ENCODE assay signal across 1 cellular context in the genomic region with DNA sequence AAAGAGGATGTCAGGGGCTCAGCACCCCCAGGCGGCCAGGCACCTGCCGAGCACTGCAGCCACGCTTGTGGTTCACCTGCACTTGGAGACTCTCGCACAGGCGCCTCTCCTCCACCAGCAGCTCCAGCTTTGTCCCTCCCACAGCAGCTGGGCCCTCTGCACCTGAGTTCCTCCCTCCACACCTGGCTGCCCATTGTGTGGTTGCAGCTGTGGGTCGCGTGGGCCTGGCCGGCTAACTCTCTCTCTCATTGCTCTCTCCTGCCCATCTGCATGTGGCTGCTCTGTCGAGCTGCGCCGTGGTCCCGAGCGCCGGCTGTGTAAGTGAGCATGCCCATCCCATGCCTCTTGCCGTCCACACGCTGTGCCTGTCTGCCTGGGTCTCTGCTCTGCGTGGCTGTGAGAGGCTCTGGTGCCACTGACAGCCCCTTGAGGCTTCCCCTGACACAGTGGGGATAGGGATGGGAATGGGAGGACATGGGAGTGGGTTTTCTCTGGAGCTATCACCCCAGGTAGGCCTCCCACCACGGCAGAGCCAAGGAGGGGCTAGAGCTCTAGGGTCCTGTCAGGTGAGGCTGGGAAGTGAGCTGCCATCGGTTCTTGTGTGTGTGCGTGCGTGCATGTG.
TF ChIP-seq lines count a peak whose summit lies in the region.

No MANE protein-coding gene starts in this region.

TF ChIP-seq in WTC11, 78 proteins besides CTCF, POLR2A, EP300 and RAD21 (continued from another document):
- no peak for TF ChIP-seq AFF4 (CRISPR knock-in tag; IDR thresholded peaks at IDR 0.05; ENCODE audit: borderline replicate concordance)
- no peak for TF ChIP-seq CREB1 (CRISPR knock-in tag; IDR thresholded peaks at IDR 0.05)
- no peak for TF ChIP-seq ZSCAN18 (CRISPR knock-in tag; IDR thresholded peaks at IDR 0.05)
- TF ChIP-seq ATF2 (CRISPR knock-in tag; IDR thresholded peaks at IDR 0.05; ENCODE audit: borderline replicate concordance, low read depth) = no peak
- TF ChIP-seq ATF6 (CRISPR knock-in tag; IDR thresholded peaks at IDR 0.05) = no peak
- no peak for TF ChIP-seq ZNF263 (CRISPR knock-in tag; IDR thresholded peaks at IDR 0.05; ENCODE audit: low read depth)
- TF ChIP-seq NFATC4 (CRISPR knock-in tag; IDR thresholded peaks at IDR 0.05) = no peak
- TF ChIP-seq, protein P1, sequence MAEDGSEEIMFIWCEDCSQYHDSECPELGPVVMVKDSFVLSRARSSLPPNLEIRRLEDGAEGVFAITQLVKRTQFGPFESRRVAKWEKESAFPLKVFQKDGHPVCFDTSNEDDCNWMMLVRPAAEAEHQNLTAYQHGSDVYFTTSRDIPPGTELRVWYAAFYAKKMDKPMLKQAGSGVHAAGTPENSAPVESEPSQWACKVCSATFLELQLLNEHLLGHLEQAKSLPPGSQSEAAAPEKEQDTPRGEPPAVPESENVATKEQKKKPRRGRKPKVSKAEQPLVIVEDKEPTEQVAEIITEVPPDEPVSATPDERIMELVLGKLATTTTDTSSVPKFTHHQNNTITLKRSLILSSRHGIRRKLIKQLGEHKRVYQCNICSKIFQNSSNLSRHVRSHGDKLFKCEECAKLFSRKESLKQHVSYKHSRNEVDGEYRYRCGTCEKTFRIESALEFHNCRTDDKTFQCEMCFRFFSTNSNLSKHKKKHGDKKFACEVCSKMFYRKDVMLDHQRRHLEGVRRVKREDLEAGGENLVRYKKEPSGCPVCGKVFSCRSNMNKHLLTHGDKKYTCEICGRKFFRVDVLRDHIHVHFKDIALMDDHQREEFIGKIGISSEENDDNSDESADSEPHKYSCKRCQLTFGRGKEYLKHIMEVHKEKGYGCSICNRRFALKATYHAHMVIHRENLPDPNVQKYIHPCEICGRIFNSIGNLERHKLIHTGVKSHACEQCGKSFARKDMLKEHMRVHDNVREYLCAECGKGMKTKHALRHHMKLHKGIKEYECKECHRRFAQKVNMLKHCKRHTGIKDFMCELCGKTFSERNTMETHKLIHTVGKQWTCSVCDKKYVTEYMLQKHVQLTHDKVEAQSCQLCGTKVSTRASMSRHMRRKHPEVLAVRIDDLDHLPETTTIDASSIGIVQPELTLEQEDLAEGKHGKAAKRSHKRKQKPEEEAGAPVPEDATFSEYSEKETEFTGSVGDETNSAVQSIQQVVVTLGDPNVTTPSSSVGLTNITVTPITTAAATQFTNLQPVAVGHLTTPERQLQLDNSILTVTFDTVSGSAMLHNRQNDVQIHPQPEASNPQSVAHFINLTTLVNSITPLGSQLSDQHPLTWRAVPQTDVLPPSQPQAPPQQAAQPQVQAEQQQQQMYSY (CRISPR knock-in tag; IDR thresholded peaks at IDR 0.05) = no peak
- no peak for TF ChIP-seq SOX15 (CRISPR knock-in tag; IDR thresholded peaks at IDR 0.05)
- TF ChIP-seq USF1 (CRISPR knock-in tag; IDR thresholded peaks at IDR 0.05) = no peak
- TF ChIP-seq ZNF423 (CRISPR knock-in tag; IDR thresholded peaks at IDR 0.05) = no peak
- no peak for TF ChIP-seq FOXK1 (CRISPR knock-in tag; IDR thresholded peaks at IDR 0.05)
